ENCODE assay signal across 8 cellular contexts in the genomic region with DNA sequence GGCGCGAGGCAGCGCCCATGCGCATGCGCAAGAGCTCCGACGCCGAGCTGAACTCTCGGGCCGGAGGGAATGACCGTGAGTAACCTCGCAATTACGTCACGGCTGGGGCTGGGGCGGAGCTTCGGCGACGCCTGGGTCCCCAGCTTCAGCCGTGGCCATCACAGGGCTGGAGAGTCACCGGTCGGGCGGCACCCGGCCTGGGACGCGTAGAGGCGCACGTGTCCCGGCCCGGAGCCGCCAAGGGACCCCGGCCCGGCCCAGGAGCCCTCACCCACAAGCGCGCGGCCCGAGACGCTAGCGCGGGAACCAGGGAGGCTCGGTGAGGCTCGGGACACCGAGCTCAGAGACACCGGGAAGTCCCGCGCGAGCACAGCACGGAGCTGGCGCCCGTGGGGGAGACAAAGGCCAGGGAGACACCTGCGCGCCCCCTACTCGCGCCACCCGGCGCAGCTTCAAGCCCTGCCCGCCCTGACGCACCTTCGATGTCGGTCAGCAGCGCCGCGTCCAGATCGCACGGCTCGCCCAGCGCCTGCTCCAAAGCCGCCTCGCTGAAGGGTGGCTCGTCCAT. TPM values are rescaled to one million over a fixed set of nuclear protein-coding genes. Genes with fewer than 3 reads are reported as not detected.
A peak's percentile ranks its signal among the peaks of the same experiment; 100 is the strongest.
DNase-seq lines count a peak whose midpoint lies in the region; ATAC-seq and TF ChIP-seq lines count a peak whose summit lies in the region.

No MANE protein-coding gene starts in this region.

- peaks cover 44% of the 10 kb centered on the region for H3K79me2 ChIP-seq in OCI-LY7 (ENCODE audit: insufficient read depth, low read depth, low read length)

- peaks cover 24% of the 10 kb centered on the region for H3K36me3 ChIP-seq in OCI-LY7 (ENCODE audit: insufficient read depth, low read length)

- H3K27ac ChIP-seq in OCI-LY7 (ENCODE audit: low read depth, low read length, poor library complexity, severe bottlenecking) = peak overlapping the region; percentile 88

- H3K27me3 Mint-ChIP-seq in IgD-negative memory B cell = no peaks in the 10 kb centered on the region

- peak; percentile 81 for DNase-seq in DMS153 (lab: John Stamatoyannopoulos, UW)
- peak; percentile 98 for DNase-seq in OCI-LY7 (ENCODE audit: low spot score)
- peak; percentile 99 for DNase-seq in activated T-cell treated with anti-CD3 and anti-CD28 coated beads, Interleukin-2, amount 50 U/mL, for 1 hour
- peak; percentile 40 for DNase-seq in epithelial cell of proximal tubule (ENCODE audit: low read depth)
- peak; percentile 98 for DNase-seq in mucosa of gallbladder (ENCODE audit: low spot score)
- DNase-seq in stimulated activated CD8-positive, alpha-beta memory T cell treated with anti-CD3 and anti-CD28 coated beads, Interleukin-4, amount 100 ng/mL, for 1 hour (ENCODE audit: low read depth in 2 of 2, low spot score in 1 of 2) = peak; percentile 94 to 96

- H3K4me3 Mint-ChIP-seq in IgD-negative memory B cell = peak overlapping the region; percentile 85 to 98 (median 93)

- H3K27ac Mint-ChIP-seq in IgD-negative memory B cell = peak overlapping the region; percentile 98 to 100 (median 99)

- H3K4me2 ChIP-seq in OCI-LY7 (ENCODE audit: low read length) = peak overlapping the region; percentile 93

- peaks cover 71% of the 10 kb centered on the region for H3K4me1 ChIP-seq in OCI-LY7 (ENCODE audit: insufficient read depth, low read length, poor library complexity, severe bottlenecking)

- H2AFZ ChIP-seq in OCI-LY7 (ENCODE audit: low read length) = no peak overlapping the region

- POLR2A ChIA-PET in OCI-LY7 (lab: Charles Lee) = interaction anchor here (0.5 to 2.5 kb wide), 11 partner anchors 10 to 254 kb away, joined by 3 to 10 read pairs (median 5); no protein-coding TSS in a partner anchor

- TF ChIP-seq CTCF in OCI-LY7 (conservative IDR thresholded peaks at IDR 0.05; ENCODE audit: low read length) (no peak), epithelial cell of proximal tubule (conservative IDR thresholded peaks at IDR 0.05; ENCODE audit: low read depth, low read length) (no peak)

- H3K9me3 ChIP-seq in OCI-LY7 (ENCODE audit: low read length) = no peaks in the 10 kb centered on the region

- H3K4me3 ChIP-seq in OCI-LY7 (ENCODE audit: low read depth, low read length, poor library complexity, severe bottlenecking) = peak overlapping the region; percentile 77
- H3K4me3 ChIP-seq in epithelial cell of proximal tubule (ENCODE audit: low read depth, low read length) = peak overlapping the region; percentile 84

- peaks cover 33 to 42% (median 41%) of the 10 kb centered on the region in 3 donors for H3K4me1 Mint-ChIP-seq in IgD-negative memory B cell

- ATAC-seq in GM21576 (IDR thresholded peaks at IDR 0.05; ENCODE audit: unreplicated experiment) = peak; percentile 53

- H3K9me2 ChIP-seq in OCI-LY7 (ENCODE audit: insufficient read depth, low read length) = no peaks in the 10 kb centered on the region

- H3K9me3 Mint-ChIP-seq in IgD-negative memory B cell = no peaks in the 10 kb centered on the region

- no peaks in the 10 kb centered on the region for H3K36me3 Mint-ChIP-seq in IgD-negative memory B cell

- BruUV-seq in OCI-LY7 (replicated peaks; lab: Mats Ljungman, UMichigan) = no TSS peak

- CTCF ChIA-PET in OCI-LY7 (lab: Charles Lee; ENCODE audit: unreplicated experiment) = interaction anchor here (0.9 to 1.5 kb wide), 5 partner anchors 9 to 28 kb away, joined by 3 to 4 read pairs (median 4); no protein-coding TSS in a partner anchor

- intact Hi-C loops in OCI-LY7 (cut with micrococcal nuclease; ENCODE audit: unreplicated experiment) = loop anchor here (2.0 kb wide), 1 partner anchor 80 kb away; no protein-coding TSS in a partner anchor

- H4K20me1 ChIP-seq in OCI-LY7 (ENCODE audit: insufficient read depth, low read length) = no peaks in the 10 kb centered on the region

RNA-seq across cellular contexts. Expression of a gene that starts 0.5 kb away (rescaled TPM):
- polyA plus RNA-seq in IgD-negative memory B cell = 9.1 TPM
- total RNA-seq in OCI-LY7 (2014; rRNA removed; shearing (Covaris generic)) = 48.4 and 70.4 TPM in 2 replicates
- total RNA-seq in OCI-LY7 (2022) (187 and 213 TPM in 2 replicates), epithelial cell of proximal tubule (58.3 and 65.1 TPM in 2 replicates), mucosa of gallbladder (129 TPM)

Comparison
In these comparisons a context has a peak if more than half of its experiments do, and no peak if none do; other contexts are left out.
1. Peak in every context shown above with its lines: DNase-seq, ATAC-seq, H3K4me3 ChIP-seq and H3K27ac ChIP-seq.
2. DNase-seq: peak in every context shown above with its lines; median percentile 99 in activated T-cell treated with anti-CD3 and anti-CD28 coated beads, Interleukin-2, amount 50 U/mL, for 1 hour; 98 in OCI-LY7; 98 in mucosa of gallbladder; 95 in stimulated activated CD8-positive, alpha-beta memory T cell treated with anti-CD3 and anti-CD28 coated beads, Interleukin-4, amount 100 ng/mL, for 1 hour; 81 in DMS153; 40 in epithelial cell of proximal tubule.